ENCODE assay signal across 21 cellular contexts in the genomic region with DNA sequence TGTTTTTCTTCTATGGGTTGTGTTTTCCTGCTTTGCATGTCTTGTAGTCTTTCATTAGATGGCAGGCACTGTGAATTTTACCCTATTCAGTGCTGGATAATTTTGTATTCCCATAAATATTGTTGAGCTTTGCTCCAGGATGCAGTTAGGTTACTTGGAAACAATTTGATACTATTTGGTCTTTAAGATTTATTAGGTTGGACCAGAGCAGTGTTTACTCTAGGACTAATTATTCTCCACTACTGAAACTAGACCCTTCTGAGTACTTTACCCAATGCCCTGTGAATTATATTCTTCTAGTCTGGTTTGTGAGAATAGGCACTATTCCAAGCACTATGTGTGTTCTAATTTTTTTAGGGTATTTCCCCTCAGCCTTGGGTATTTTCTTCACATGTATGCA. TPM values are rescaled to one million over a fixed set of nuclear protein-coding genes. Genes with fewer than 3 reads are reported as not detected.
A peak's percentile ranks its signal among the peaks of the same experiment; 100 is the strongest.
DNase-seq lines count a peak whose midpoint lies in the region; ATAC-seq and TF ChIP-seq lines count a peak whose summit lies in the region.
"Had no signal": no experiment of that assay in that cellular context is flagged by ENCODE, and none has a peak within 500 bp of the region (broad histone marks: within the 10 kb centered on the region; RNA-seq: fewer than 3 reads in every experiment).

No MANE protein-coding gene starts in this region.

- no peak overlapping the region for H3K4me3 Mint-ChIP-seq in activated naive CD4-positive, alpha-beta T cell treated with anti-CD3 and anti-CD28 coated beads, Interleukin-2, amount 50 U/mL, for 24 hours
- H3K4me3 Mint-ChIP-seq in immature natural killer cell = peak overlapping the region in 3 of 5 donors; percentile 8 to 48 (median 41)
- no peak overlapping the region for H3K4me3 Mint-ChIP-seq in activated T-helper 1 cell treated with anti-CD3 and anti-CD28 coated beads, Interleukin-12 subunit alpha, Interleukin-12 subunit beta, Interleukin-2, Interleukin-4 antibody, amounts not matched to agents 30 ng/mL and 10 ng/mL and 1 ng/mL, durations not matched to agents 14 hours and 24 hours and 36 hours
- H3K4me3 Mint-ChIP-seq: activated CD4-positive, alpha-beta T cell treated with anti-CD3 and anti-CD28 coated beads, Interleukin-2, amount 10 ng/mL, durations not matched to agents 24 days and 14 days; central memory CD8-positive, alpha-beta T cell had no signal

- no peak for TF ChIP-seq CTCF in LNCaP clone FGC (IDR thresholded peaks at IDR 0.05; ENCODE audit: control insufficient read depth, extremely low read depth, insufficient read depth)

- H3K4me3 ChIP-seq in LNCaP clone FGC (ENCODE audit: low read depth, low read length) = no peak overlapping the region
- H3K4me3 ChIP-seq: heart left ventricle, K562 had no signal

- H3K27me3 Mint-ChIP-seq in activated naive CD4-positive, alpha-beta T cell treated with anti-CD3 and anti-CD28 coated beads, Interleukin-2, amount 50 U/mL, for 24 hours = no peaks in the 10 kb centered on the region
- H3K27me3 Mint-ChIP-seq in immature natural killer cell (ENCODE audit: low read depth in 3 of 3) = peaks cover 6 to 53% (median 48%) of the 10 kb centered on the region in 3 donors
- H3K27me3 Mint-ChIP-seq in activated T-helper 1 cell treated with anti-CD3 and anti-CD28 coated beads, Interleukin-12 subunit alpha, Interleukin-12 subunit beta, Interleukin-2, Interleukin-4 antibody, amounts not matched to agents 30 ng/mL and 10 ng/mL and 1 ng/mL, durations not matched to agents 14 hours and 24 hours and 36 hours (ENCODE audit: insufficient read depth) = no peaks in the 10 kb centered on the region
- H3K27me3 Mint-ChIP-seq: activated CD4-positive, alpha-beta T cell treated with anti-CD3 and anti-CD28 coated beads, Interleukin-2, amount 10 ng/mL, durations not matched to agents 24 days and 14 days; activated naive CD8-positive, alpha-beta T cell treated with anti-CD3 and anti-CD28 coated beads, Interleukin-2, amount 10 ng/mL, durations not matched to agents 7 days and 5 days; central memory CD8-positive, alpha-beta T cell had no signal

- H3K36me3 Mint-ChIP-seq in activated naive CD4-positive, alpha-beta T cell treated with anti-CD3 and anti-CD28 coated beads, Interleukin-2, amount 50 U/mL, for 24 hours = peaks cover 25% of the 10 kb centered on the region
- peaks cover 28 to 46% (median 36%) of the 10 kb centered on the region in 3 donors for H3K36me3 Mint-ChIP-seq in immature natural killer cell
- peaks cover 46% of the 10 kb centered on the region for H3K36me3 Mint-ChIP-seq in activated T-helper 1 cell treated with anti-CD3 and anti-CD28 coated beads, Interleukin-12 subunit alpha, Interleukin-12 subunit beta, Interleukin-2, Interleukin-4 antibody, amounts not matched to agents 30 ng/mL and 10 ng/mL and 1 ng/mL, durations not matched to agents 14 hours and 24 hours and 36 hours (ENCODE audit: low read depth)

- peaks cover 59% of the 10 kb centered on the region for H3K4me1 Mint-ChIP-seq in activated naive CD4-positive, alpha-beta T cell treated with anti-CD3 and anti-CD28 coated beads, Interleukin-2, amount 50 U/mL, for 24 hours
- H3K4me1 Mint-ChIP-seq in immature natural killer cell = peaks cover 64 to 78% of the 10 kb centered on the region in 2 donors
- H3K4me1 Mint-ChIP-seq in activated T-helper 1 cell treated with anti-CD3 and anti-CD28 coated beads, Interleukin-12 subunit alpha, Interleukin-12 subunit beta, Interleukin-2, Interleukin-4 antibody, amounts not matched to agents 30 ng/mL and 10 ng/mL and 1 ng/mL, durations not matched to agents 14 hours and 24 hours and 36 hours (ENCODE audit: low read depth) = peaks cover 57% of the 10 kb centered on the region

- H3K27ac Mint-ChIP-seq in activated naive CD4-positive, alpha-beta T cell treated with anti-CD3 and anti-CD28 coated beads, Interleukin-2, amount 50 U/mL, for 24 hours = peak overlapping the region; percentile 24
- H3K27ac Mint-ChIP-seq in immature natural killer cell = peak overlapping the region; percentile 40 to 88 (median 77)
- H3K27ac Mint-ChIP-seq in activated T-helper 1 cell treated with anti-CD3 and anti-CD28 coated beads, Interleukin-12 subunit alpha, Interleukin-12 subunit beta, Interleukin-2, Interleukin-4 antibody, amounts not matched to agents 30 ng/mL and 10 ng/mL and 1 ng/mL, durations not matched to agents 14 hours and 24 hours and 36 hours = no peak overlapping the region

- intact Hi-C loops in activated T-helper 1 cell treated with anti-CD3 and anti-CD28 coated beads, Interleukin-12 subunit alpha, Interleukin-12 subunit beta, Interleukin-2, Interleukin-4 antibody, amounts not matched to agents 30 ng/mL and 10 ng/mL and 1 ng/mL, durations not matched to agents 14 hours and 24 hours and 36 hours (cut with micrococcal nuclease) = no loop called here

- ATAC-seq in GM21576 (IDR thresholded peaks at IDR 0.05; ENCODE audit: unreplicated experiment) = no peak
- ATAC-seq in GM19023 (IDR thresholded peaks at IDR 0.05; ENCODE audit: unreplicated experiment) = no peak
- ATAC-seq: heart left ventricle, K562 had no signal

- peaks cover 1% of the 10 kb centered on the region for H3K9me3 Mint-ChIP-seq in activated naive CD4-positive, alpha-beta T cell treated with anti-CD3 and anti-CD28 coated beads, Interleukin-2, amount 50 U/mL, for 24 hours
- no peaks in the 10 kb centered on the region for H3K9me3 Mint-ChIP-seq in immature natural killer cell
- peaks cover 8% of the 10 kb centered on the region for H3K9me3 Mint-ChIP-seq in activated T-helper 1 cell treated with anti-CD3 and anti-CD28 coated beads, Interleukin-12 subunit alpha, Interleukin-12 subunit beta, Interleukin-2, Interleukin-4 antibody, amounts not matched to agents 30 ng/mL and 10 ng/mL and 1 ng/mL, durations not matched to agents 14 hours and 24 hours and 36 hours
- H3K9me3 Mint-ChIP-seq: activated CD4-positive, alpha-beta T cell treated with anti-CD3 and anti-CD28 coated beads, Interleukin-2, amount 10 ng/mL, durations not matched to agents 24 days and 14 days; central memory CD8-positive, alpha-beta T cell had no signal

- no peak for DNase-seq in activated naive CD4-positive, alpha-beta T cell treated with Interleukin-2 at 50 U/mL for 16 hours
- DNase-seq in LNCaP clone FGC (ENCODE audit: low read depth) (peak; percentile 56), immature natural killer cell (no peak), C1 segment of cervical spinal cord (lab: John Stamatoyannopoulos, UW) (no peak)
- DNase-seq in activated T-helper 1 cell treated with anti-CD3 and anti-CD28 coated beads, Interleukin-12 subunit alpha, Interleukin-12 subunit beta, Interleukin-2, Interleukin-4 antibody, amounts not matched to agents 30 ng/mL and 10 ng/mL and 1 ng/mL, durations not matched to agents 14 hours and 24 hours and 36 hours (ENCODE audit: low spot score) = no peak
- DNase-seq: ACHN; activated CD4-positive, alpha-beta T cell treated with anti-CD3 and anti-CD28 coated beads, Interleukin-2, amount 10 ng/mL, durations not matched to agents 24 days and 14 days; activated naive CD8-positive, alpha-beta T cell treated with anti-CD3 and anti-CD28 coated beads, Interleukin-2, amount 10 ng/mL, durations not matched to agents 7 days and 5 days; Caco-2; heart left ventricle; mammary epithelial cell; NCI-H2171; NCI-H524 treated with DMSO at 0.1 percent for 48 hours; occipital lobe; RPMI8226; stimulated activated CD4-positive, alpha-beta T cell treated with anti-CD3 and anti-CD28 coated beads, Interleukin-1b, Interleukin-23, amount 100 ng/mL, for 48 hours had no signal

RNA-seq across cellular contexts. Expression of a gene that starts 37.8 kb away (rescaled TPM):
- 10 to 100 TPM; 17.0 to 37.3 (median 20.6) TPM for polyA plus RNA-seq in immature natural killer cell
- 60.8 and 63.6 TPM in 2 replicates for total RNA-seq in activated T-helper 1 cell treated with anti-CD3 and anti-CD28 coated beads, Interleukin-12 subunit alpha, Interleukin-12 subunit beta, Interleukin-2, Interleukin-4 antibody, amounts not matched to agents 30 ng/mL and 10 ng/mL and 1 ng/mL, durations not matched to agents 14 hours and 24 hours and 36 hours

Comparison
In these comparisons a context has a peak if more than half of its experiments do, and no peak if none do; other contexts are left out.
1. H3K4me3 Mint-ChIP-seq: peak in immature natural killer cell (3 of 5); none in activated naive CD4-positive, alpha-beta T cell treated with anti-CD3 and anti-CD28 coated beads, Interleukin-2, amount 50 U/mL, for 24 hours (single experiment) and activated T-helper 1 cell treated with anti-CD3 and anti-CD28 coated beads, Interleukin-12 subunit alpha, Interleukin-12 subunit beta, Interleukin-2, Interleukin-4 antibody, amounts not matched to agents 30 ng/mL and 10 ng/mL and 1 ng/mL, durations not matched to agents 14 hours and 24 hours and 36 hours (single experiment).